8 cellular contexts compared by ENCODE assay signal in the genomic region with DNA sequence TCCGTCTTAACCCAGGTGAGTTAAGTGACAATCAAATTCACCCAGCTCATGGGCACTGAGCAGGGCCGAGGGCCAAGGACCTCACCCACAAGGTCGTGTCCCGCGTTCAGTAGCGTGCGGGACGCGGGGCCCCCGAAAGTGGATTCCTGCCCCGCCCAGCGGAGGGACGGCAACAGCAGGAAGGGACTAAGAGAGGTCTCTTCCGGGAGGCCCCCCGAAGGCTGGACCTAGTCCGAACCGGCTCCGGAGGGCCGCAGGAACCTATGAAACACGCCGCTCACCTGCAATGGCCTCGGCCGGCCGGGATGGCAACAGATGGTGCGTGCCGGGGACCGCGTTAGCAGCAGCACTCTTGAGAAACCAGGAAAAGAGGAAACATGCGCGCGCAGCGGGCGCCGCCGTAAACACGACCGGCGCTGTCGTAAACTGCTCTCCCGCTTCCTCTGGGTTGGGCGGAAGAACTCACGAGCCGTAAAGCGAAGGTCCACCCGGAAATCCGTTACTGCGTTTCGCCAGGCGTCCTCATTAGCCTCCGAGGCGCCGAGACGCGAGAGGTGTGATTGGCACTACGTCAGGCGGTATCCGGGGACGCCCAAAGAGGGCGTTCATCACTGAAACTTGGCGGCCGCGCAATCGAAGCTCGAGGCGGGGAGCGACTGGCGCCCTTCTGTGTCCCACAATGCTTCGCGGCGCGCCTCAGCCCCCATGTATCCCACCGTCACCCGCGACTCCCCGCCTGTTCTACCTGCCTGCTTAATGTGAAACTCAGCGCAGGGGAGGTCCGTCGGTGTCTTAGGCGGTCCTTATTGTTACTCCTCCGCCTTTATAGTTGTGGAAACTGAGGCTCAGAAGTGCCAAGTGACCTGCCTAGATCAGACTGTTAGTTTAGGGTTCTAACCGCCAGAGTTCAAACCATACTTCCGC. TPM values are rescaled to one million over a fixed set of nuclear protein-coding genes. Genes with fewer than 3 reads are reported as not detected.
DNase-seq lines count a peak whose midpoint lies in the region; ATAC-seq, FAIRE-seq and TF ChIP-seq lines count a peak whose summit lies in the region.

A gene with protein sequence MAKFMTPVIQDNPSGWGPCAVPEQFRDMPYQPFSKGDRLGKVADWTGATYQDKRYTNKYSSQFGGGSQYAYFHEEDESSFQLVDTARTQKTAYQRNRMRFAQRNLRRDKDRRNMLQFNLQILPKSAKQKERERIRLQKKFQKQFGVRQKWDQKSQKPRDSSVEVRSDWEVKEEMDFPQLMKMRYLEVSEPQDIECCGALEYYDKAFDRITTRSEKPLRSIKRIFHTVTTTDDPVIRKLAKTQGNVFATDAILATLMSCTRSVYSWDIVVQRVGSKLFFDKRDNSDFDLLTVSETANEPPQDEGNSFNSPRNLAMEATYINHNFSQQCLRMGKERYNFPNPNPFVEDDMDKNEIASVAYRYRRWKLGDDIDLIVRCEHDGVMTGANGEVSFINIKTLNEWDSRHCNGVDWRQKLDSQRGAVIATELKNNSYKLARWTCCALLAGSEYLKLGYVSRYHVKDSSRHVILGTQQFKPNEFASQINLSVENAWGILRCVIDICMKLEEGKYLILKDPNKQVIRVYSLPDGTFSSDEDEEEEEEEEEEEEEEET (minus strand): TSS at position 372 of the 924 bp plus-strand sequence. CDS start 3,045 bp downstream, outside the sequence.

- peak; percentile 94 for FAIRE-seq in pancreas (lab: Jason Lieb, UNC)

- H3K4me1 ChIP-seq in adipocyte (ENCODE audit: control insufficient read depth, insufficient read depth, low read length): peaks cover 17% of the 10 kb centered on the region
- peaks cover 0 to 10% (median 0%) of the 10 kb centered on the region in 3 donors for H3K4me1 ChIP-seq in pancreas
- H3K4me1 ChIP-seq in tibial artery: peaks cover 0 to 20% (median 15%) of the 10 kb centered on the region in 4 donors

- H3K9me3 ChIP-seq in adipocyte (ENCODE audit: control insufficient read depth, low read length): no peaks in the 10 kb centered on the region
- no peaks in the 10 kb centered on the region for H3K9me3 ChIP-seq in pancreas
- H3K9me3 ChIP-seq in tibial artery: no peaks in the 10 kb centered on the region

- no peak for TF ChIP-seq CTCF in GM12875 (IDR thresholded peaks at IDR 0.05; ENCODE audit: borderline replicate concordance, insufficient read depth, low read depth, low read length)
- no peak for TF ChIP-seq CTCF in pancreas (IDR thresholded peaks at IDR 0.05)
- no peak for TF ChIP-seq CTCF in tibial artery (IDR thresholded peaks at IDR 0.05)

- ATAC-seq in HG02798 (IDR thresholded peaks at IDR 0.05; ENCODE audit: poor library complexity, unreplicated experiment) (peak; percentile 96), Right ventricle myocardium superior (ENCODE audit: poor library complexity) (peak; percentile 95), pancreas (peak; percentile 90 to 96 (median 92))

- peaks cover 32% of the 10 kb centered on the region for H3K36me3 ChIP-seq in adipocyte (ENCODE audit: control insufficient read depth, insufficient read depth, low read length, severe bottlenecking)
- H3K36me3 ChIP-seq in pancreas: peaks cover 6 to 14% (median 7%) of the 10 kb centered on the region in 3 donors
- peaks cover 23 to 34% (median 24%) of the 10 kb centered on the region in 3 donors for H3K36me3 ChIP-seq in tibial artery

- H3K9ac ChIP-seq in adipocyte (ENCODE audit: low read length): peak within 1 kb of the TSS; percentile 93

- WGBS in pancreas, 2 donors: 0% methylated on average over 82 of the region's 82 CpGs

- H3K4me3 ChIP-seq in GM12875 (ENCODE audit: low read depth, low read length): peak within 1 kb of the TSS; percentile 89
- peak within 1 kb of the TSS; percentile 93 for H3K4me3 ChIP-seq in adipocyte (ENCODE audit: low read length)
- H3K4me3 ChIP-seq in pancreas: peak within 1 kb of the TSS; percentile 60 to 89 (median 78)
- H3K4me3 ChIP-seq in tibial artery: peak within 1 kb of the TSS; percentile 73 to 76

- intact Hi-C loops in Right ventricle myocardium superior (cut with DNase I) (no loop called here), pancreas (cut with DNase I) (no loop called here), tibial artery (cut with DNase I; ENCODE audit: low total_unique reads) (no loop called here)

- H3K27ac ChIP-seq in pancreas (peak within 1 kb of the TSS; percentile 81 to 91 (median 86)), tibial artery (peak within 1 kb of the TSS; percentile 84 to 90)

- DNase-seq in NCI-H1436 (lab: John Stamatoyannopoulos, UW) (peak; percentile 99), T follicular helper cell (ENCODE audit: low read depth) (peak; percentile 98), adipocyte (ENCODE audit: low read depth) (peak; percentile 100), Right ventricle myocardium superior (peak; percentile 99), pancreas (peak; percentile 98 to 99 (median 98)), tibial artery (peak; percentile 98 to 99)

- H3K27me3 ChIP-seq in adipocyte (replicated peaks; ENCODE audit: control insufficient read depth, insufficient read depth, low read length) (no peaks in the 10 kb centered on the region), pancreas (no peaks in the 10 kb centered on the region), tibial artery (no peaks in the 10 kb centered on the region)

RNA-seq across cellular contexts. Expression of the gene that starts here (rescaled TPM):
- total RNA-seq in Right ventricle myocardium superior: 66.2 TPM
- total RNA-seq in pancreas: 100 to 1,000 TPM; 106 to 182 (median 134) TPM
- 100 to 1,000 TPM; 130 to 148 TPM for polyA plus RNA-seq in pancreas

Comparison
In these comparisons a context has a peak if more than half of its experiments do, and no peak if none do; other contexts are left out.
1. Peak in every context shown above with its lines: DNase-seq, ATAC-seq, H3K4me3 ChIP-seq and H3K27ac ChIP-seq.